Comparison of ENCODE assay signal across 26 cellular contexts in the genomic region with DNA sequence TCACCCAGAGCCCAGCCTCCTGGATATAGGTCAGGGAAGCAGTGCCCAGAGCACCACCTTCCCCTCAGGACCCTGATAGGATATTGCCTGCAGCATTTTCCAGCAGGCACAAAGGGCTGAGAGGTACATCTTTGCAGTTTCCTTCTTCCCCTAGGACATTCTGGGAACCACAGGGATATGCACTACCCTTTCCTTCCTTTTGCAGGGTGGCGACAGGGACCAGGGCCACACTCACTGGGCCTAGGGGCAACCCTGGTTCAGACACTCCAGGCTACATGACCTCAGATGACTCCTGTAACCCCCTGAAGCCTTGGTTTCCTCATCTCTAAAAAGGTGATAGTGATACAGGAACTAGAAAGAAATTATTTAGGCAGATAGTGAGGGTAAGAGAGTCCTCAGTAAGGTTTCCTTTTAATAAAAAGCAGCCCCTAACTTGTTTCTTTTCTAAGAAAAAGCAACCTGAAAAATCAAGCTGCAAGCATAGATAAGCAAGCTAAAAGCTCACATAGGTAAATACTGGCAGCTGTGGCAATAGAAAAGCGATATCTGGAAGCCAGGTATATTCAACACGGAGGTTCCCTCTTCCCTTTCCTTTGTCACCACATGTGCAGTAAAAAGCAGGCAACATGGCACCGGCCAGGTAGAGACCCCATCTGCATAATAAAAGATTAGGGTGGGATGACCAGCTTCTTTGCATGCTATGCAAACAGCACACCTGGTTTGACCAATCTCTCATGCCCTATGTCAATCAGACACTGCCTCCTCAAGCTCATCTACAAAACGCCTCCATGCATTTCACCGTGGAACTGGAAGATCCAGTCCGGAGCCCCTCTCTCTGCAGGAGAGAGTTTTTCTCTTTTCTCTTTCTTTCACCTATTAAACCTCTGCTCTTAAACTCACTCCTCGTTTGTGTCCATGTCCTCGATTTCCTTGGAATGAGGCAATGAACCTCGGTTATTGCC. TPM values are rescaled to one million over a fixed set of nuclear protein-coding genes. Genes with fewer than 3 reads are reported as not detected.
DNase-seq lines count a peak whose midpoint lies in the region; ATAC-seq and TF ChIP-seq lines count a peak whose summit lies in the region.
"Had no signal": no experiment of that assay in that cellular context is flagged by ENCODE, and none has a peak within 500 bp of the region (broad histone marks: within the 10 kb centered on the region; RNA-seq: fewer than 3 reads in every experiment).

No MANE protein-coding gene starts in this region.

- H3K27me3 ChIP-seq in esophagus squamous epithelium: peaks cover 0 to 8% (median 0%) of the 10 kb centered on the region in 4 donors
- H3K27me3 ChIP-seq: suprapubic skin had no signal

- no peak for TF ChIP-seq POLR2A in esophagus squamous epithelium (IDR thresholded peaks at IDR 0.05)

- peaks cover 8 to 74% (median 14%) of the 10 kb centered on the region in 3 donors for H3K4me1 ChIP-seq in esophagus squamous epithelium
- H3K4me1 ChIP-seq: foreskin keratinocyte had no signal

- intact Hi-C loops in esophagus squamous epithelium (cut with DNase I): loop anchor here (5.0 kb wide), 1 partner anchor 484 kb away; no protein-coding TSS in a partner anchor
- intact Hi-C loops in activated T-helper 2 cell treated with anti-CD3 and anti-CD28 coated beads, Interferon-gamma antibody, Interleukin-2, Interleukin-4, amounts not matched to agents 10 μg/mL and 5 μg/mL and 100 μg/mL, durations not matched to agents 14 hours and 24 hours and 36 hours (cut with micrococcal nuclease): loop anchor here (5.0 to 10.0 kb wide), 2 partner anchors 91 to 169 kb away; a partner anchor contains a TSS

- no peaks in the 10 kb centered on the region for H3K9me3 ChIP-seq in esophagus squamous epithelium
- H3K9me3 ChIP-seq: suprapubic skin had no signal

- no peaks in the 10 kb centered on the region for H3K9me3 Mint-ChIP-seq in type B pancreatic cell
- no peaks in the 10 kb centered on the region for H3K9me3 Mint-ChIP-seq in activated T-helper 2 cell treated with anti-CD3 and anti-CD28 coated beads, Interferon-gamma antibody, Interleukin-2, Interleukin-4, amounts not matched to agents 10 μg/mL and 5 μg/mL and 100 μg/mL, durations not matched to agents 14 hours and 24 hours and 36 hours

- H3K4me1 Mint-ChIP-seq in type B pancreatic cell (ENCODE audit: unreplicated experiment): peaks cover 29% of the 10 kb centered on the region
- peaks cover 4% of the 10 kb centered on the region for H3K4me1 Mint-ChIP-seq in activated T-helper 2 cell treated with anti-CD3 and anti-CD28 coated beads, Interferon-gamma antibody, Interleukin-2, Interleukin-4, amounts not matched to agents 10 μg/mL and 5 μg/mL and 100 μg/mL, durations not matched to agents 14 hours and 24 hours and 36 hours (ENCODE audit: low read depth)

- H3K4me3 Mint-ChIP-seq in type B pancreatic cell: peak overlapping the region; percentile 1
- no peak overlapping the region for H3K4me3 Mint-ChIP-seq in activated T-helper 2 cell treated with anti-CD3 and anti-CD28 coated beads, Interferon-gamma antibody, Interleukin-2, Interleukin-4, amounts not matched to agents 10 μg/mL and 5 μg/mL and 100 μg/mL, durations not matched to agents 14 hours and 24 hours and 36 hours (ENCODE audit: low read depth)

- H3K27me3 Mint-ChIP-seq in type B pancreatic cell: peaks cover 7% of the 10 kb centered on the region
- H3K27me3 Mint-ChIP-seq in activated T-helper 2 cell treated with anti-CD3 and anti-CD28 coated beads, Interferon-gamma antibody, Interleukin-2, Interleukin-4, amounts not matched to agents 10 μg/mL and 5 μg/mL and 100 μg/mL, durations not matched to agents 14 hours and 24 hours and 36 hours (ENCODE audit: low read depth): peaks cover 15% of the 10 kb centered on the region

- no peak for ATAC-seq in HG03460 (IDR thresholded peaks at IDR 0.05; ENCODE audit: unreplicated experiment)
- ATAC-seq: foreskin keratinocyte, Right ventricle myocardium inferior had no signal

- peak overlapping the region; percentile 73 for H3K27ac Mint-ChIP-seq in type B pancreatic cell
- H3K27ac Mint-ChIP-seq in activated T-helper 2 cell treated with anti-CD3 and anti-CD28 coated beads, Interferon-gamma antibody, Interleukin-2, Interleukin-4, amounts not matched to agents 10 μg/mL and 5 μg/mL and 100 μg/mL, durations not matched to agents 14 hours and 24 hours and 36 hours: no peak overlapping the region

- no peaks in the 10 kb centered on the region for H3K36me3 ChIP-seq in esophagus squamous epithelium
- H3K36me3 ChIP-seq: suprapubic skin, WERI-Rb-1 had no signal

- H3K36me3 Mint-ChIP-seq in type B pancreatic cell: no peaks in the 10 kb centered on the region
- H3K36me3 Mint-ChIP-seq in activated T-helper 2 cell treated with anti-CD3 and anti-CD28 coated beads, Interferon-gamma antibody, Interleukin-2, Interleukin-4, amounts not matched to agents 10 μg/mL and 5 μg/mL and 100 μg/mL, durations not matched to agents 14 hours and 24 hours and 36 hours (ENCODE audit: low read depth): no peaks in the 10 kb centered on the region

- DNase-seq in NCI-H1417 (lab: John Stamatoyannopoulos, UW) (peak in 2 of 3 experiments; percentile 39 to 42), NCI-H1417 treated with DMSO at 0.1 percent for 48 hours (lab: John Stamatoyannopoulos, UW) (no peak), NCI-H526 treated with DMSO at 0.1 percent for 48 hours (lab: John Stamatoyannopoulos, UW) (peak; percentile 76), esophagus squamous epithelium (lab: John Stamatoyannopoulos, UW) (no peak), type B pancreatic cell (ENCODE audit: extremely low spot score, unreplicated experiment) (no peak), occipital lobe (lab: John Stamatoyannopoulos, UW) (no peak)
- no peak for DNase-seq in activated T-helper 2 cell treated with anti-CD3 and anti-CD28 coated beads, Interferon-gamma antibody, Interleukin-2, Interleukin-4, amounts not matched to agents 10 μg/mL and 5 μg/mL and 100 μg/mL, durations not matched to agents 14 hours and 24 hours and 36 hours (ENCODE audit: low spot score)
- DNase-seq: activated CD4-positive, alpha-beta T cell treated with anti-CD3 and anti-CD28 coated beads, Interleukin-2, amount 50 U/mL, for 4 hours; activated CD8-positive, alpha-beta memory T cell treated with anti-CD3 and anti-CD28 coated beads, Interleukin-2, amount 50 U/mL, for 48 hours; activated effector memory CD4-positive, alpha-beta T cell treated with Interleukin-2 at 50 U/mL for 16 hours; AML-193; DND-41; foreskin keratinocyte; mammary epithelial cell; NCI-H1436; NCI-H226; WERI-Rb-1 had no signal

- TF ChIP-seq CTCF in esophagus squamous epithelium (IDR thresholded peaks at IDR 0.05): no peak
- TF ChIP-seq CTCF in type B pancreatic cell (conservative IDR thresholded peaks at IDR 0.05): no peak

- no peak overlapping the region for H3K4me3 ChIP-seq in esophagus squamous epithelium
- H3K4me3 ChIP-seq: suprapubic skin had no signal

- H3K27ac ChIP-seq in esophagus squamous epithelium: peak overlapping the region in 3 of 4 donors; percentile 54 to 75 (median 66)
- H3K27ac ChIP-seq: 22Rv1, foreskin keratinocyte, suprapubic skin, WERI-Rb-1 had no signal

- 59 to 66% methylated on average over 10 of the region's 10 CpGs for WGBS in esophagus squamous epithelium, 2 donors

RNA-seq across cellular contexts. Expression of a gene that starts 13.2 kb away (rescaled TPM):
- total RNA-seq in esophagus squamous epithelium (under 1 TPM in 1 of 4 donors, not detected in 3; 0.19 TPM), type B pancreatic cell (ENCODE audit: low replicate concordance) (not detected in 2 replicates), occipital lobe (not detected)
- 0.09 TPM in 1 of 2 replicates, not detected in the other for total RNA-seq in activated T-helper 2 cell treated with anti-CD3 and anti-CD28 coated beads, Interferon-gamma antibody, Interleukin-2, Interleukin-4, amounts not matched to agents 10 μg/mL and 5 μg/mL and 100 μg/mL, durations not matched to agents 14 hours and 24 hours and 36 hours
- total RNA-seq: cerebellum, epithelial cell of proximal tubule, foreskin keratinocyte, mammary epithelial cell, myocyte, OCI-LY7, Right ventricle myocardium inferior, skeletal muscle tissue had no signal

RNA-seq across cellular contexts. Expression of a gene that starts 43.2 kb away (rescaled TPM):
- total RNA-seq in esophagus squamous epithelium: 10 to 100 TPM; 45.8 to 64.9 (median 58.1) TPM
- 18.2 and 19.0 TPM in 2 replicates for total RNA-seq in type B pancreatic cell (ENCODE audit: low replicate concordance)
- 25.4 and 27.8 TPM in 2 replicates for total RNA-seq in activated T-helper 2 cell treated with anti-CD3 and anti-CD28 coated beads, Interferon-gamma antibody, Interleukin-2, Interleukin-4, amounts not matched to agents 10 μg/mL and 5 μg/mL and 100 μg/mL, durations not matched to agents 14 hours and 24 hours and 36 hours
- 49.8 TPM for total RNA-seq in occipital lobe

Comparison
In these comparisons a context has a peak if more than half of its experiments do, and no peak if none do; other contexts are left out.
1. DNase-seq: peak in NCI-H1417 (2 of 3) and NCI-H526 treated with DMSO at 0.1 percent for 48 hours (single experiment); none in NCI-H1417 treated with DMSO at 0.1 percent for 48 hours (single experiment), esophagus squamous epithelium (single experiment), type B pancreatic cell (single experiment), activated T-helper 2 cell treated with anti-CD3 and anti-CD28 coated beads, Interferon-gamma antibody, Interleukin-2, Interleukin-4, amounts not matched to agents 10 μg/mL and 5 μg/mL and 100 μg/mL, durations not matched to agents 14 hours and 24 hours and 36 hours (single experiment) and occipital lobe (single experiment).